8 cellular contexts compared by ENCODE assay signal in the genomic region with DNA sequence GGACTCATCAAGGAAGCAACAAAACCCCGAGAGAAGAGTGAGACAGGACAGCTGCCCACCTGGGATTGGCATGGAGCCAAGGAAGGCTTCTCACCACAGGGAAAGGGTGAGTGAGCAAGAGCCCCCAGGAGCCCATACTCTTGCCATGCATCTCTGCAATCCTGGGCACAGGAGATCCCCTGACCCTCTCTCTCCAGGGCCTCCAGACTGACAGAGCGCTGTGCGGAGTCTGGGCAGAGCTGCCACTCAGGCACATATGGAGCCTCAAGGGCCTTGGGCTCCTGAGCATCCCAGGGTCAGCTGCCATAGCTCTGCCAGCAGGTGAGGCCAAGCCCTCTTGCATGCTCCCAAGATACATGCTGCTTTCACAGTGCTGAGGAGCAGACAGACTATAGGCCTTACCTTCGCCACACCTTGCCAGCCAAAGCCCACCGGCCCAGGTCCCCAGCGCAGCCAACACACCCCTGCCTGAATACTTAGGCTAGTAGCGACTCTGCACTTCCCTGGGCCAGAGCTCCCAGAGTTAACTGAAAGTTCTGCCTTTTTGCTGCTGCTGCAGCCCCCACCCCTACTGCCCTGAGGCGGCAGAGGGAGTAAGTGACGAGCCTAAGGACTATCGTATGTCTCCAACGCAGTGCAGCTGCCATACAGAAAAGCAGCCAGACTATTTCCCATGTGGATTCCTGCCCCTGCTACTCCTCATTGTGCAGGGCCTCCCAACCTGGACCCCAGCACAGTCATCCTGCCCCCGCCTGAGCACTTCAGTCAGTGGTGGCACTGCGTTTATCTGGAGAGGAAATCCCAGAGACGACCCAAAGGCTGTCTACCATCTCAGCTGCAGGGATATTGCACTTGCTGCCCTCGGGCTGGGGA.
DNase-seq lines count a peak whose midpoint lies in the region; ATAC-seq, FAIRE-seq and TF ChIP-seq lines count a peak whose summit lies in the region.
"Not testable (repeated sequence)": the region's sequence is repeated elsewhere in the genome, so short reads cannot be mapped to it uniquely, and the experiment has no call there.

No MANE protein-coding gene starts in this region.

- TF ChIP-seq POLR2A in A549 (IDR thresholded peaks at IDR 0.05; ENCODE audit: low read length); IMR-90 (IDR thresholded peaks at IDR 0.05; ENCODE audit: low read depth, low read length): not testable (repeated sequence)

- H3K9me1 ChIP-seq in IMR-90 (ENCODE audit: insufficient read depth, low read length): not testable (repeated sequence)

- not testable (repeated sequence) for H3K4me2 ChIP-seq in A549; IMR-90 (ENCODE audit: low read depth, low read length)

- H3K79me1 ChIP-seq in IMR-90 (ENCODE audit: low read depth in 1 of 2, low read length in 2 of 2): not testable (repeated sequence)

- not testable (repeated sequence) for H3K36me3 ChIP-seq in IMR-90 (ENCODE audit: control insufficient read depth, insufficient read depth, low read length)

- POLR2A ChIA-PET in A549 (lab: Yijun Ruan, JAX); IMR-90 (lab: Charles Lee; ENCODE audit: unreplicated experiment); activated B cell treated with CpG ODN at 0.5 μM for 24 hours (lab: Charles Lee): not testable (repeated sequence)

- H3K27me3 Mint-ChIP-seq in activated B cell treated with CpG ODN at 0.5 μM for 24 hours; neural crest cell (ENCODE audit: low read depth); stimulated activated memory B cell treated with anti-CD40 and anti-IgM and Interleukin-4, amounts not matched to agents 10 μg/mL and 1 μg/mL and 100 μg/mL, for 72 hours: not testable (repeated sequence)

- H4K8ac ChIP-seq in IMR-90 (ENCODE audit: low read depth in 2 of 2, low read length in 2 of 2): not testable (repeated sequence)

- not testable (repeated sequence) for H3K23ac ChIP-seq in IMR-90 (ENCODE audit: low read depth, low read length)

- in situ Hi-C loops in IMR-90 (cut with MboI; ENCODE audit: low sequenced_read_pairs): not testable (repeated sequence)

- H3K4me1 ChIP-seq in A549: peaks cover 47% of the 10 kb centered on the region
- H3K4me1 ChIP-seq in IMR-90 (ENCODE audit: control insufficient read depth, insufficient read depth, low read length): not testable (repeated sequence)

- peak overlapping the region; percentile 34 to 57; a peak in 5 of 6 replicates for H3K27ac ChIP-seq in A549
- not testable (repeated sequence) for H3K27ac ChIP-seq in IMR-90 (ENCODE audit: insufficient read depth, low read length)

- not testable (repeated sequence) for H3K36me3 Mint-ChIP-seq in activated B cell treated with CpG ODN at 0.5 μM for 24 hours (ENCODE audit: low read depth); neural crest cell (ENCODE audit: low read depth); stimulated activated memory B cell treated with anti-CD40 and anti-IgM and Interleukin-4, amounts not matched to agents 10 μg/mL and 1 μg/mL and 100 μg/mL, for 72 hours

- H2BK120ac ChIP-seq in IMR-90 (ENCODE audit: low read depth, low read length): not testable (repeated sequence)

- not testable (repeated sequence) for TF ChIP-seq RAD21 in A549 (conservative IDR thresholded peaks at IDR 0.05 in 1 of 2, IDR thresholded peaks at IDR 0.05 in 1 of 2); IMR-90 (IDR thresholded peaks at IDR 0.05; ENCODE audit: low read length)

- not testable (repeated sequence) for H2AFZ ChIP-seq in IMR-90 (replicated peaks; ENCODE audit: low read length, poor library complexity)

- not testable (repeated sequence) for H4K20me1 ChIP-seq in IMR-90 (ENCODE audit: insufficient read depth, low read length)

- peak overlapping the region; percentile 35; the same call in 1 of the 2 replicates for H3K4ac ChIP-seq in IMR-90 (ENCODE audit: low read depth, low read length)

- H3K56ac ChIP-seq in IMR-90 (ENCODE audit: extremely low read depth, insufficient read depth, low read length): not testable (repeated sequence)

- H4K5ac ChIP-seq in IMR-90 (ENCODE audit: low read depth, low read length): not testable (repeated sequence)

- not testable (repeated sequence) for H3K14ac ChIP-seq in IMR-90 (replicated peaks; ENCODE audit: low read depth, low read length)

- dilution Hi-C loops in IMR-90 (cut with HindIII; ENCODE audit: low sequenced_read_pairs, unreplicated experiment): not testable (repeated sequence)

- not testable (repeated sequence) for TF ChIP-seq EP300 in A549 (IDR thresholded peaks at IDR 0.05)

- CTCF ChIA-PET in A549 (lab: Yijun Ruan, JAX); IMR-90 (lab: Yijun Ruan, JAX); activated B cell treated with CpG ODN at 0.5 μM for 24 hours (lab: Charles Lee): not testable (repeated sequence)

- H3K4me1 Mint-ChIP-seq in activated B cell treated with CpG ODN at 0.5 μM for 24 hours (peaks cover 49% of the 10 kb centered on the region), neural crest cell (peaks cover 19% of the 10 kb centered on the region)
- peaks cover 35% of the 10 kb centered on the region for H3K4me1 Mint-ChIP-seq in stimulated activated memory B cell treated with anti-CD40 and anti-IgM and Interleukin-4, amounts not matched to agents 10 μg/mL and 1 μg/mL and 100 μg/mL, for 72 hours

- H3K9me3 ChIP-seq in A549; IMR-90 (ENCODE audit: control insufficient read depth, insufficient read depth, low read length): not testable (repeated sequence)

- 74% methylated on average over 15 of the region's 15 CpGs for WGBS in A549 (ENCODE audit: missing lambda C conversion rate)
- WGBS in IMR-90 (ENCODE audit: extremely low coverage in 2 of 2, insufficient read length in 1 of 2), 2 experiments: 100% methylated on average over 2 of the region's 15 CpGs; no CpG with 5 or more reads in 1 of the 2 experiments

- H3K18ac ChIP-seq in IMR-90 (ENCODE audit: low read depth, low read length): not testable (repeated sequence)

- not testable (repeated sequence) for FAIRE-seq in A549 (lab: Jason Lieb, UNC)

- H3K27me3 ChIP-seq in IMR-90 (ENCODE audit: control insufficient read depth, insufficient read depth, low read length): not testable (repeated sequence)

- not testable (repeated sequence) for H4K91ac ChIP-seq in IMR-90 (ENCODE audit: insufficient read depth, low read depth, low read length)

- DNase-seq in A549 (ENCODE audit: low read depth in 1 of 2, low spot score in 1 of 2); IMR-90; activated B cell treated with CpG ODN at 0.5 μM for 24 hours: not testable (repeated sequence)
- DNase-seq in NCI-H510A treated with DMSO at 0.1 percent for 48 hours (lab: John Stamatoyannopoulos, UW) (peak; percentile 0), glomerular visceral epithelial cell (ENCODE audit: extremely low spot score) (peak; percentile 27), left kidney (ENCODE audit: low read depth, low spot score) (peak; percentile 16), neural crest cell (ENCODE audit: low read depth, low spot score) (peak; percentile 29)

- peak overlapping the region; percentile 78 for H3K27ac Mint-ChIP-seq in activated B cell treated with CpG ODN at 0.5 μM for 24 hours
- H3K27ac Mint-ChIP-seq in neural crest cell (ENCODE audit: unreplicated experiment): not testable (repeated sequence)
- H3K27ac Mint-ChIP-seq in stimulated activated memory B cell treated with anti-CD40 and anti-IgM and Interleukin-4, amounts not matched to agents 10 μg/mL and 1 μg/mL and 100 μg/mL, for 72 hours: peak overlapping the region; percentile 84

- BruUV-seq in IMR-90 (replicated peaks; lab: Mats Ljungman, UMichigan): not testable (repeated sequence)

- H2BK5ac ChIP-seq in IMR-90 (ENCODE audit: low read depth, low read length, poor library complexity, severe bottlenecking): not testable (repeated sequence)

- H3K4me3 Mint-ChIP-seq in activated B cell treated with CpG ODN at 0.5 μM for 24 hours; stimulated activated memory B cell treated with anti-CD40 and anti-IgM and Interleukin-4, amounts not matched to agents 10 μg/mL and 1 μg/mL and 100 μg/mL, for 72 hours: not testable (repeated sequence)
- peak overlapping the region; percentile 31 for H3K4me3 Mint-ChIP-seq in neural crest cell

- not testable (repeated sequence) for H2AK5ac ChIP-seq in IMR-90 (ENCODE audit: low read depth, low read length)

- not testable (repeated sequence) for H3K9me3 Mint-ChIP-seq in activated B cell treated with CpG ODN at 0.5 μM for 24 hours; neural crest cell; stimulated activated memory B cell treated with anti-CD40 and anti-IgM and Interleukin-4, amounts not matched to agents 10 μg/mL and 1 μg/mL and 100 μg/mL, for 72 hours

- H2BK20ac ChIP-seq in IMR-90 (ENCODE audit: low read depth, low read length): 0 out of 2 replicates have a peak overlapping the region, but pooled peaks have one; percentile 14

- H3K4me3 ChIP-seq in A549; IMR-90 (ENCODE audit: insufficient read depth, low read depth, low read length): not testable (repeated sequence)

- H3K9ac ChIP-seq in IMR-90 (ENCODE audit: low read depth, low read length): not testable (repeated sequence)

- not testable (repeated sequence) for H2AK9ac ChIP-seq in IMR-90 (replicated peaks; ENCODE audit: low read depth, low read length, poor library complexity)

- H2BK15ac ChIP-seq in IMR-90 (ENCODE audit: low read depth, low read length): not testable (repeated sequence)

- ATAC-seq in A549; IMR-90 (ENCODE audit: low read depth); activated B cell treated with CpG ODN at 0.5 μM for 24 hours (ENCODE audit: low read depth): not testable (repeated sequence)
- peak; percentile 5 for ATAC-seq in stimulated activated memory B cell treated with anti-CD40 and anti-IgM and Interleukin-4, amounts not matched to agents 10 μg/mL and 1 μg/mL and 100 μg/mL, for 72 hours

- intact Hi-C loops in IMR-90 (cut with micrococcal nuclease); activated B cell treated with CpG ODN at 0.5 μM for 24 hours (cut with micrococcal nuclease): not testable (repeated sequence)

- not testable (repeated sequence) for TF ChIP-seq CTCF in A549 (IDR thresholded peaks at IDR 0.05); IMR-90 (conservative IDR thresholded peaks at IDR 0.05; ENCODE audit: low read depth, low read length); activated B cell treated with CpG ODN at 0.5 μM for 24 hours (IDR thresholded peaks at IDR 0.05); neural crest cell (conservative IDR thresholded peaks at IDR 0.05)
